In genomic region chr7:83339927-83340326, GRCh38 we compare ENCODE assay signal across 27 cellular contexts.
"Had no signal": no experiment of that assay in that cellular context is flagged by ENCODE, and none has a peak within 500 bp of the region (broad histone marks: within the 10 kb centered on the region; RNA-seq: fewer than 3 reads in every experiment).

No MANE protein-coding gene starts in this region.

- H3K9me3 Mint-ChIP-seq: activated T-helper 1 cell treated with anti-CD3 and anti-CD28 coated beads, Interleukin-12 subunit alpha, Interleukin-12 subunit beta, Interleukin-2, Interleukin-4 antibody, amounts not matched to agents 30 ng/mL and 10 ng/mL and 1 ng/mL, durations not matched to agents 14 hours and 24 hours and 36 hours had no signal

- DNase-seq: activated B cell treated with CpG ODN at 0.5 μM for 24 hours; activated CD4-positive, alpha-beta memory T cell treated with anti-CD3 and anti-CD28 coated beads for 36 hours; activated CD4-positive, alpha-beta T cell treated with anti-CD3 and anti-CD28 coated beads for 4 hours; activated CD4-positive, alpha-beta T cell treated with anti-CD3 and anti-CD28 coated beads, Interleukin-2, amount 50 U/mL, for 1 hour; activated CD4-positive, CD25-positive, alpha-beta regulatory T cell treated with anti-CD3 and anti-CD28 coated beads, Interleukin-2, amount 50 U/mL, for 72 hours; activated CD8-positive, alpha-beta memory T cell treated with anti-CD3 and anti-CD28 coated beads, Interleukin-2, amount 50 U/mL, for 4 hours; activated gamma-delta T cell treated with Interleukin-2 at 50 U/mL for 16 hours; activated naive CD4-positive, alpha-beta T cell treated with anti-CD3 and anti-CD28 coated beads for 36 hours; activated T-cell treated with anti-CD3 and anti-CD28 coated beads for 4 hours; activated T-cell treated with anti-CD3 and anti-CD28 coated beads, Interleukin-2, amount 50 U/mL, for 4 hours; adrenal gland; body of pancreas; NCI-H1092 treated with DMSO at 0.1 percent for 48 hours; NCI-H146; NCI-H187; NCI-H2081; NCI-H446; NCI-H510A treated with DMSO at 0.1 percent for 48 hours; NCI-H526 treated with DMSO at 0.1 percent for 48 hours; Right ventricle myocardium superior; SW 1271; T-helper 1 cell; T-helper 2 cell; T-helper 9 cell had no signal

- H3K4me1 Mint-ChIP-seq: activated B cell treated with CpG ODN at 0.5 μM for 24 hours had no signal

- ATAC-seq: activated naive CD4-positive, alpha-beta T cell treated with anti-CD3 and anti-CD28 coated beads, Interleukin-2, amount 50 U/mL, for 72 hours; activated T-cell treated with anti-CD3 and anti-CD28 coated beads, Interleukin-2, amount 50 U/mL, for 4 hours; body of pancreas had no signal

- H3K4me3 Mint-ChIP-seq: activated B cell treated with CpG ODN at 0.5 μM for 24 hours; activated CD4-positive, alpha-beta memory T cell treated with anti-CD3 and anti-CD28 coated beads for 36 hours; activated naive CD4-positive, alpha-beta T cell treated with anti-CD3 and anti-CD28 coated beads for 36 hours; activated T-cell treated with anti-CD3 and anti-CD28 coated beads, Interleukin-2, amount 50 U/mL, for 4 hours; activated T-helper 1 cell treated with anti-CD3 and anti-CD28 coated beads, Interleukin-12 subunit alpha, Interleukin-12 subunit beta, Interleukin-2, Interleukin-4 antibody, amounts not matched to agents 30 ng/mL and 10 ng/mL and 1 ng/mL, durations not matched to agents 14 hours and 24 hours and 36 hours had no signal

- H3K27me3 Mint-ChIP-seq: activated B cell treated with CpG ODN at 0.5 μM for 24 hours; activated CD4-positive, alpha-beta memory T cell treated with anti-CD3 and anti-CD28 coated beads for 36 hours had no signal

- FAIRE-seq: astrocyte had no signal

- H3K36me3 Mint-ChIP-seq: activated CD4-positive, alpha-beta memory T cell treated with anti-CD3 and anti-CD28 coated beads for 36 hours; activated naive CD4-positive, alpha-beta T cell treated with anti-CD3 and anti-CD28 coated beads, Interleukin-2, amount 50 U/mL, for 72 hours had no signal

- H3K27ac Mint-ChIP-seq: activated B cell treated with CpG ODN at 0.5 μM for 24 hours; activated CD4-positive, alpha-beta memory T cell treated with anti-CD3 and anti-CD28 coated beads for 36 hours; activated naive CD4-positive, alpha-beta T cell treated with anti-CD3 and anti-CD28 coated beads for 36 hours; activated naive CD4-positive, alpha-beta T cell treated with anti-CD3 and anti-CD28 coated beads, Interleukin-2, amount 50 U/mL, for 72 hours; activated T-helper 1 cell treated with anti-CD3 and anti-CD28 coated beads, Interleukin-12 subunit alpha, Interleukin-12 subunit beta, Interleukin-2, Interleukin-4 antibody, amounts not matched to agents 30 ng/mL and 10 ng/mL and 1 ng/mL, durations not matched to agents 14 hours and 24 hours and 36 hours had no signal
